Comparison of ENCODE assay signal across 2 cellular contexts in genomic region chr11:20077973-20078372, GRCh38.
A peak's percentile ranks its signal among the peaks of the same experiment; 100 is the strongest.
TF ChIP-seq lines count a peak whose summit lies in the region.

No MANE protein-coding gene starts in this region.

TF ChIP-seq in GM23338, 12 proteins besides CTCF, POLR2A, EP300 and RAD21 (continued from another document):
- TF ChIP-seq ZNF462 (CRISPR knock-in tag; IDR thresholded peaks at IDR 0.05), result no peak
- no peak for TF ChIP-seq REST (IDR thresholded peaks at IDR 0.05; ENCODE audit: unreplicated experiment)
- no peak for TF ChIP-seq ETS1 (IDR thresholded peaks at IDR 0.05)
- no peak for TF ChIP-seq NANOG (IDR thresholded peaks at IDR 0.05; ENCODE audit: borderline replicate concordance)
- no peak for TF ChIP-seq STAT1 (IDR thresholded peaks at IDR 0.05; ENCODE audit: unreplicated experiment)
- TF ChIP-seq EZH2phosphoT487 (IDR thresholded peaks at IDR 0.05; ENCODE audit: unreplicated experiment), result no peak

TF ChIP-seq in K562, 482 proteins besides CTCF, POLR2A, EP300 and RAD21 (continued from another document):
- TF ChIP-seq ZNF589 (CRISPR knock-in tag; IDR thresholded peaks at IDR 0.05; ENCODE audit: low read depth), result no peak
- no peak for TF ChIP-seq FOS (IDR thresholded peaks at IDR 0.05; ENCODE audit: extremely low read depth, insufficient read length)
- TF ChIP-seq PTTG1 (tag; IDR thresholded peaks at IDR 0.05; ENCODE audit: low read depth), result no peak
- no peak for TF ChIP-seq POLR2B (IDR thresholded peaks at IDR 0.05; ENCODE audit: low read depth, partially characterized antibody)
- no peak for TF ChIP-seq THRA (IDR thresholded peaks at IDR 0.05)
- peak; percentile 35; the same call in 1 of the 2 replicates for TF ChIP-seq CREM (IDR thresholded peaks at IDR 0.05; ENCODE audit: low read depth)
- TF ChIP-seq HIVEP1 (CRISPR knock-in tag; IDR thresholded peaks at IDR 0.05), result no peak
- TF ChIP-seq MEIS2 (IDR thresholded peaks at IDR 0.05; ENCODE audit: partially characterized antibody), result peak; percentile 45
- peak; percentile 92 for TF ChIP-seq ATF3 (IDR thresholded peaks at IDR 0.05)
- no peak for TF ChIP-seq ATF3 (CRISPR knock-in tag; conservative IDR thresholded peaks at IDR 0.05)
- TF ChIP-seq ZBTB26 (CRISPR knock-in tag; IDR thresholded peaks at IDR 0.05), result no peak
- TF ChIP-seq MAZ (CRISPR knock-in tag; conservative IDR thresholded peaks at IDR 0.05 in 1 of 2, IDR thresholded peaks at IDR 0.05 in 1 of 2), result no peak
- TF ChIP-seq KLF6 (CRISPR knock-in tag; IDR thresholded peaks at IDR 0.05; ENCODE audit: borderline replicate concordance), result no peak
- peak; percentile 59 for TF ChIP-seq ZEB2 (IDR thresholded peaks at IDR 0.05)
- no peak for TF ChIP-seq ZNF707 (CRISPR knock-in tag; conservative IDR thresholded peaks at IDR 0.05)
- peak; percentile 19; the same call in 1 of the 2 replicates for TF ChIP-seq DMBX1 (CRISPR knock-in tag; IDR thresholded peaks at IDR 0.05; ENCODE audit: borderline replicate concordance)
- no peak for TF ChIP-seq STAT6 (CRISPR knock-in tag; IDR thresholded peaks at IDR 0.05)
- no peak for TF ChIP-seq KDM2B (CRISPR knock-in tag; IDR thresholded peaks at IDR 0.05)
- TF ChIP-seq HNRNPLL (IDR thresholded peaks at IDR 0.05; ENCODE audit: low read depth, low read length, poor library complexity, severe bottlenecking), result no peak
- no peak for TF ChIP-seq ZBTB43 (CRISPR knock-in tag; IDR thresholded peaks at IDR 0.05)
- no peak for TF ChIP-seq ZNF12 (CRISPR knock-in tag; IDR thresholded peaks at IDR 0.05)
- TF ChIP-seq ZNF384 (IDR thresholded peaks at IDR 0.05; ENCODE audit: low read depth, low read length), result no peak
- TF ChIP-seq MCM7 (IDR thresholded peaks at IDR 0.05), result no peak
- no peak for TF ChIP-seq SNIP1 (IDR thresholded peaks at IDR 0.05; ENCODE audit: low read depth)
- TF ChIP-seq CAMTA2 (CRISPR knock-in tag; conservative IDR thresholded peaks at IDR 0.05), result no peak
- TF ChIP-seq SIRT6 (IDR thresholded peaks at IDR 0.05; ENCODE audit: low read depth, low read length), result no peak
- no peak for TF ChIP-seq AFF1 (IDR thresholded peaks at IDR 0.05; ENCODE audit: low read depth in 1 of 2, partially characterized antibody in 2 of 2)
- no peak for TF ChIP-seq AFF4 (CRISPR knock-in tag; IDR thresholded peaks at IDR 0.05)
- TF ChIP-seq MECOM (CRISPR knock-in tag; IDR thresholded peaks at IDR 0.05), result peak; percentile 45; the same call in 1 of the 2 replicates
- no peak for TF ChIP-seq ZNF24 (IDR thresholded peaks at IDR 0.05)
- no peak for TF ChIP-seq CBX1 (IDR thresholded peaks at IDR 0.05; ENCODE audit: low read depth)
- peak; percentile 77; the same call in 1 of the 2 replicates for TF ChIP-seq ATF7 (IDR thresholded peaks at IDR 0.05)
- peak; percentile 30; the same call in 1 of the 2 replicates for TF ChIP-seq CTBP1 (IDR thresholded peaks at IDR 0.05; ENCODE audit: borderline replicate concordance)
- 0 out of 2 replicates have a peak, but pooled peaks have one; percentile 24 for TF ChIP-seq L3MBTL2 (IDR thresholded peaks at IDR 0.05)
- TF ChIP-seq VEZF1 (CRISPR knock-in tag; IDR thresholded peaks at IDR 0.05), result 0 out of 2 replicates have a peak, but pooled peaks have one; percentile 11
- 0 out of 2 replicates have a peak, but pooled peaks have one; percentile 18 for TF ChIP-seq EP400 (IDR thresholded peaks at IDR 0.05)
- TF ChIP-seq ATF4 (CRISPR knock-in tag; IDR thresholded peaks at IDR 0.05), result peak; percentile 78; the same call in 1 of the 2 replicates
- peak; percentile 92 for TF ChIP-seq CEBPG (CRISPR knock-in tag; IDR thresholded peaks at IDR 0.05)
- TF ChIP-seq CEBPG (tag; conservative IDR thresholded peaks at IDR 0.05 in 1 of 2, IDR thresholded peaks at IDR 0.05 in 1 of 2), result peak; percentile 91 to 93
- TF ChIP-seq NRF1 (conservative IDR thresholded peaks at IDR 0.05 in 1 of 2, IDR thresholded peaks at IDR 0.05 in 1 of 2), result 0 out of 4 replicates have a peak, but pooled peaks of 1 of the 2 experiments have one; percentile 13
- TF ChIP-seq NFIC (IDR thresholded peaks at IDR 0.05), result no peak
- TF ChIP-seq ZNF431 (CRISPR knock-in tag; IDR thresholded peaks at IDR 0.05), result no peak
TF ChIP-seq in K562: peak in this region for 21.
